Comparison of ENCODE assay signal across 8 cellular contexts in the genomic region with DNA sequence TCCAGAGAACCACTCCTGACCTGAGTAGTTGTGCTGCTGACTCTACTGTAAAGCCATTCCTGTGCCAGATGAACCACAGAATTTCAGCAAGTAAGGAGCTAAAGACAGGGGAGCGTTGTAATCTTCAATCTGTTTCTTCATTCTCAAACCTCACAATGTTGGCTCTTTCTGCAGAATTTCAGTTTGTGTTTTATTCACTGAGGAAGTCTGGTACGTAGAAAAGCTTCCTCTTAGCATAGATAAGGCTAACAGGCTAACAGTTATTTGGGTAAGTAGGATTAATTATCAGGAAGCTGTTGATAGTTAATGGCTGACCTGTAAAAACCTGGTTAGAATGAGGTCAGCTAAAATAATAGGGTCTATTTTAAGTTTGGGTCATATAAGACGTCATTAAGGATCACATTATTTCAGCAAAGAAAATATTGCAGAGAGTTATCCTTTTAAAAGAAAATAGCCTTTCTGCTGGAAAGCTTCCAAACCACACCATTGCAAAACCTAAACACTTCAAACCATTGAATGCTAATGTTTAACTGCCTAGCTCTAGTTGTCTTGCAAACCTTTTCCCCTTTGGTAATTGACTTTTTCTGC. TPM values are rescaled to one million over a fixed set of nuclear protein-coding genes. Genes with fewer than 3 reads are reported as not detected.
DNase-seq lines count a peak whose midpoint lies in the region; ATAC-seq and TF ChIP-seq lines count a peak whose summit lies in the region.

No MANE protein-coding gene starts in this region.

- ATAC-seq in omental fat pad (ENCODE audit: low FRiP score) (peak; percentile 37), GM21528 (IDR thresholded peaks at IDR 0.05; ENCODE audit: low FRiP score, unreplicated experiment) (no peak)

- H3K4me1 Mint-ChIP-seq in chondrocyte (ENCODE audit: low read depth), result peaks cover 58% of the 10 kb centered on the region
- H3K4me1 Mint-ChIP-seq in activated naive CD4-positive, alpha-beta T cell treated with anti-CD3 and anti-CD28 coated beads, Interleukin-2, amount 10 ng/mL, durations not matched to agents 7 days and 5 days, result no peaks in the 10 kb centered on the region
- peaks cover 15% of the 10 kb centered on the region for H3K4me1 Mint-ChIP-seq in T-helper 2 cell treated with Interferon-gamma antibody and Interleukin-4, amounts not matched to agents 5 μg/mL and 100 μg/mL, for 36 hours (ENCODE audit: low read depth)

- peak overlapping the region; percentile 92 for H3K27ac Mint-ChIP-seq in chondrocyte (ENCODE audit: unreplicated experiment)
- no peak overlapping the region for H3K27ac Mint-ChIP-seq in activated naive CD4-positive, alpha-beta T cell treated with anti-CD3 and anti-CD28 coated beads, Interleukin-2, amount 10 ng/mL, durations not matched to agents 7 days and 5 days
- H3K27ac Mint-ChIP-seq in T-helper 2 cell treated with Interferon-gamma antibody and Interleukin-4, amounts not matched to agents 5 μg/mL and 100 μg/mL, for 36 hours, result no peak overlapping the region

- H3K4me3 Mint-ChIP-seq in chondrocyte (ENCODE audit: unreplicated experiment), result no peak overlapping the region
- no peak overlapping the region for H3K4me3 Mint-ChIP-seq in activated naive CD4-positive, alpha-beta T cell treated with anti-CD3 and anti-CD28 coated beads, Interleukin-2, amount 10 ng/mL, durations not matched to agents 7 days and 5 days
- no peak overlapping the region for H3K4me3 Mint-ChIP-seq in T-helper 2 cell treated with Interferon-gamma antibody and Interleukin-4, amounts not matched to agents 5 μg/mL and 100 μg/mL, for 36 hours

- H3K27me3 Mint-ChIP-seq in chondrocyte (ENCODE audit: low read depth), result no peaks in the 10 kb centered on the region
- peaks cover 4% of the 10 kb centered on the region for H3K27me3 Mint-ChIP-seq in activated naive CD4-positive, alpha-beta T cell treated with anti-CD3 and anti-CD28 coated beads, Interleukin-2, amount 10 ng/mL, durations not matched to agents 7 days and 5 days
- no peaks in the 10 kb centered on the region for H3K27me3 Mint-ChIP-seq in T-helper 2 cell treated with Interferon-gamma antibody and Interleukin-4, amounts not matched to agents 5 μg/mL and 100 μg/mL, for 36 hours (ENCODE audit: low read depth)

- H3K9me3 Mint-ChIP-seq in chondrocyte (ENCODE audit: low read depth), result peaks cover 4% of the 10 kb centered on the region
- no peaks in the 10 kb centered on the region for H3K9me3 Mint-ChIP-seq in activated naive CD4-positive, alpha-beta T cell treated with anti-CD3 and anti-CD28 coated beads, Interleukin-2, amount 10 ng/mL, durations not matched to agents 7 days and 5 days
- H3K9me3 Mint-ChIP-seq in T-helper 2 cell treated with Interferon-gamma antibody and Interleukin-4, amounts not matched to agents 5 μg/mL and 100 μg/mL, for 36 hours, result no peaks in the 10 kb centered on the region

- CTCF ChIA-PET in activated naive CD4-positive, alpha-beta T cell treated with anti-CD3 and anti-CD28 coated beads, Interleukin-2, amount 10 ng/mL, durations not matched to agents 7 days and 5 days (lab: Charles Lee), result interaction anchor here (1.4 kb wide), 1 partner anchor 13 kb away, joined by 3 read pairs; no protein-coding TSS in a partner anchor

- H3K36me3 Mint-ChIP-seq in chondrocyte (ENCODE audit: low read depth), result no peaks in the 10 kb centered on the region
- H3K36me3 Mint-ChIP-seq in activated naive CD4-positive, alpha-beta T cell treated with anti-CD3 and anti-CD28 coated beads, Interleukin-2, amount 10 ng/mL, durations not matched to agents 7 days and 5 days, result no peaks in the 10 kb centered on the region
- no peaks in the 10 kb centered on the region for H3K36me3 Mint-ChIP-seq in T-helper 2 cell treated with Interferon-gamma antibody and Interleukin-4, amounts not matched to agents 5 μg/mL and 100 μg/mL, for 36 hours (ENCODE audit: low read depth)

- TF ChIP-seq CTCF in chondrocyte (IDR thresholded peaks at IDR 0.05) (no peak), omental fat pad (IDR thresholded peaks at IDR 0.05) (no peak)

- DNase-seq in NCI-H345 (lab: John Stamatoyannopoulos, UW) (peak; percentile 16), NCI-H345 treated with DMSO at 0.1 percent for 48 hours (lab: John Stamatoyannopoulos, UW; ENCODE audit: unreplicated experiment) (no peak), Kasumi-1 (lab: John Stamatoyannopoulos, UW) (peak; percentile 97), chondrocyte (ENCODE audit: low spot score) (no peak), omental fat pad (ENCODE audit: low spot score) (no peak)
- no peak for DNase-seq in activated naive CD4-positive, alpha-beta T cell treated with anti-CD3 and anti-CD28 coated beads, Interleukin-2, amount 10 ng/mL, durations not matched to agents 7 days and 5 days
- no peak for DNase-seq in T-helper 2 cell treated with Interferon-gamma antibody and Interleukin-4, amounts not matched to agents 5 μg/mL and 100 μg/mL, for 36 hours (ENCODE audit: low spot score)

RNA-seq across cellular contexts. Expression of a gene that starts 14.1 kb away (rescaled TPM):
- total RNA-seq in chondrocyte (25.8 to 57.9 TPM (median 27.9 TPM) in 3 replicates), omental fat pad (10 to 100 TPM; 15.1 to 33.9 (median 20.8) TPM)

Comparison
In these comparisons a context has a peak if more than half of its experiments do, and no peak if none do; other contexts are left out.
1. DNase-seq: peak in NCI-H345 (single experiment) and Kasumi-1 (2 of 2); none in NCI-H345 treated with DMSO at 0.1 percent for 48 hours (single experiment), chondrocyte (single experiment), omental fat pad (single experiment), activated naive CD4-positive, alpha-beta T cell treated with anti-CD3 and anti-CD28 coated beads, Interleukin-2, amount 10 ng/mL, durations not matched to agents 7 days and 5 days (single experiment) and T-helper 2 cell treated with Interferon-gamma antibody and Interleukin-4, amounts not matched to agents 5 μg/mL and 100 μg/mL, for 36 hours (single experiment).